In the genomic region with DNA sequence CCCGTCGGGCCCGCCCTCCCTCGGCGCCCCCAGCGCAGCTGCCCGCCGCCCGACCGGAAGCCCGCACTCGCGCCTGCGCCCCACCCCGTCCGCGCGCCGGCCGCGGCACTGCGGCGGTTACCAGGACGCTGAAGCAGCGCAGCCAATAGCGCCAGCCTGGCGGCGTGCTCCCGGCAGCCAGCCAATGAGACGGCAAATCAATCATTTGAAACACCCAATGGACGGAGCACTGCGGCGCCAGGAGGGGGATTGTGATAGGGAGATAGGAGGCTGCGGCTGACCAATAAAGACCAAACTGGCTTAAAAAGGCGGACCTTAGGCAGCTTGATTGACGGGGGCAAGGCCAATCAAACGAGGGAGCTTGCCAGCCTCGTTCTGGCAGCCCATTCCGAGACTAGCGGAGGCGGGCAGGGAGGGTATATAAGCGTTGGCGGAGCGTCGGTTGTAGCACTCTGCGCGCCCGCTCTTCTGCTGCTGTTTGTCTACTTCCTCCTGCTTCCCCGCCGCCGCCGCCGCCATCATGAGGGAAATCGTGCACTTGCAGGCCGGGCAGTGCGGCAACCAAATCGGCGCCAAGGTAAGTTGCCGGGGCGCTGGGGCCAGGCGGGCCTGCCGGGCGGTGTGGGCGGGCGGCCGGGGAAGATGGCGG, we compare ENCODE assay signal across 8 cellular contexts. TPM values are rescaled to one million over a fixed set of nuclear protein-coding genes. Genes with fewer than 3 reads are reported as not detected.
A peak's percentile ranks its signal among the peaks of the same experiment; 100 is the strongest.
DNase-seq lines count a peak whose midpoint lies in the region; ATAC-seq and TF ChIP-seq lines count a peak whose summit lies in the region.

A gene (plus strand): TSS at position 447 of the 649 bp plus-strand sequence. CDS start 74 bp downstream, at position 521.

- peaks cover 31% of the 10 kb centered on the region for H3K4me1 ChIP-seq in KMS-11 (ENCODE audit: low read depth, poor library complexity, severe bottlenecking)
- peaks cover 8 to 61% (median 12%) of the 10 kb centered on the region in 4 donors for H3K4me1 ChIP-seq in Peyer's patch
- H3K4me1 ChIP-seq in muscle layer of colon (ENCODE audit: insufficient read depth, low read length): peaks cover 48% of the 10 kb centered on the region

- H3K36me3 ChIP-seq in KMS-11 (ENCODE audit: insufficient read depth): peaks cover 7% of the 10 kb centered on the region; the same call in 1 of the 2 replicates
- peaks cover 0 to 19% (median 0%) of the 10 kb centered on the region in 3 donors for H3K36me3 ChIP-seq in Peyer's patch
- peaks cover 24% of the 10 kb centered on the region for H3K36me3 ChIP-seq in muscle layer of colon (ENCODE audit: insufficient read depth, low read length)

- H3K27ac ChIP-seq in KMS-11: peak within 1 kb of the TSS; percentile 91
- H3K27ac ChIP-seq in Peyer's patch: peak within 1 kb of the TSS; percentile 95 to 100 (median 100)
- H3K27ac ChIP-seq in muscle layer of colon (ENCODE audit: low read depth, low read length): peak within 1 kb of the TSS; percentile 97

- H3K9ac ChIP-seq in KMS-11 (peak within 1 kb of the TSS; percentile 82), muscle layer of colon (ENCODE audit: low read length) (peak within 1 kb of the TSS; percentile 64)

- H3K27me3 ChIP-seq in KMS-11 (ENCODE audit: insufficient read depth, low read depth) (no peaks in the 10 kb centered on the region), Peyer's patch (no peaks in the 10 kb centered on the region), muscle layer of colon (ENCODE audit: control insufficient read depth in 1 of 2, insufficient read depth in 2 of 2, low read length in 2 of 2) (peaks cover 0 to under 1% of the 10 kb centered on the region in 2 donors)

- H3K79me2 ChIP-seq in KMS-11 (ENCODE audit: insufficient read depth, low read depth): peaks cover 17% of the 10 kb centered on the region

- ATAC-seq in GM21737 (IDR thresholded peaks at IDR 0.05; ENCODE audit: unreplicated experiment) (peak; percentile 62), esophagus mucosa (peak; percentile 77)

- H3K4me3 ChIP-seq in KMS-11 (IDR thresholded peaks at IDR 0.05; ENCODE audit: insufficient read depth, low read depth, low read length): no peak within 1 kb of the TSS
- H3K4me3 ChIP-seq in Peyer's patch: peak within 1 kb of the TSS; percentile 80 to 99 (median 86)
- H3K4me3 ChIP-seq in muscle layer of colon (ENCODE audit: low read depth in 1 of 2, low read length in 2 of 2): peak within 1 kb of the TSS; percentile 60 to 93

- H3K9me3 ChIP-seq in Peyer's patch (no peaks in the 10 kb centered on the region), muscle layer of colon (ENCODE audit: low read length) (no peaks in the 10 kb centered on the region)

- peak within 1 kb of the TSS; percentile 76 for H3K4me2 ChIP-seq in KMS-11

- TF ChIP-seq CTCF in KMS-11 (conservative IDR thresholded peaks at IDR 0.05; ENCODE audit: low read depth, low read length) (no peak), Peyer's patch (IDR thresholded peaks at IDR 0.05) (peak in 3 of 6 experiments; percentile 8 to 20 (median 15))

- DNase-seq in DMS53 treated with DMSO at 0.1 percent for 48 hours (lab: John Stamatoyannopoulos, UW; ENCODE audit: unreplicated experiment): peak; percentile 98
- peak; percentile 98 to 99 (median 98) for DNase-seq in Peyer's patch
- DNase-seq in activated T-cell treated with anti-CD3 and anti-CD28 coated beads, Interleukin-2, amount 50 U/mL, for 48 hours: peak; percentile 97
- peak; percentile 88 for DNase-seq in stimulated activated CD8-positive, alpha-beta memory T cell treated with anti-CD3 and anti-CD28 coated beads, Interleukin-7, amount 100 ng/mL, for 24 hours (ENCODE audit: low read depth)

- H4K20me1 ChIP-seq in KMS-11 (ENCODE audit: insufficient read depth): peaks cover 12% of the 10 kb centered on the region; the same call in 1 of the 2 replicates

- peak; percentile 100 for TF ChIP-seq POLR2A in Peyer's patch (IDR thresholded peaks at IDR 0.05)

- H2AFZ ChIP-seq in KMS-11 (ENCODE audit: low read depth): peak within 1 kb of the TSS; percentile 72

RNA-seq across cellular contexts. Expression of the gene that starts here (rescaled TPM):
- 100 to 1,000 TPM; 174 to 409 (median 322) TPM for total RNA-seq in Peyer's patch
- 321 TPM for total RNA-seq in esophagus mucosa
